20 cellular contexts compared by ENCODE assay signal in the genomic region with DNA sequence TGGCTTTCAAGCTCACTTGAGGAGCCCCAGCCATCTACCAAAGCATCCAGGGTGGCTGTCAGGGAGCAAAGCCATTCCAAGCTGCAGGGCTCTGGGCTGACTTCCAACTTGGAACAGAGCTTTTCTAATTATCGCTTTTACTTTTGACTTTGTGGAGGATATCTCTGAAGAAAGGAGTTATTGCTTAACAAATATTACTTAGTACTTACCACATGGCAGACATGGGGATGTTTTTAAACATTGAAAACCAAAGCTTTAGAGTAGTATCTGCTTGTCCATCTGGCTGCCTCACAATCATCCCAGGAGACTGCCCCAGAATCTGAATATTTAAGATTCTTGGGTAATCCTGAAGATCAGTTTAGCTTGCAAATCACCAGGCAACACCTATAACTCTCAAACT. TPM values are rescaled to one million over a fixed set of nuclear protein-coding genes. Genes with fewer than 3 reads are reported as not detected.
DNase-seq lines count a peak whose midpoint lies in the region; ATAC-seq and TF ChIP-seq lines count a peak whose summit lies in the region.
"Had no signal": no experiment of that assay in that cellular context is flagged by ENCODE, and none has a peak within 500 bp of the region (broad histone marks: within the 10 kb centered on the region; RNA-seq: fewer than 3 reads in every experiment).

No MANE protein-coding gene starts in this region.

- H2BK120ac ChIP-seq in IMR-90 (ENCODE audit: low read depth, low read length): no peak overlapping the region

- no CpG with 5 or more reads among the region's 1 CpG for WGBS in IMR-90 (ENCODE audit: extremely low coverage in 2 of 2, insufficient read length in 1 of 2), 2 experiments

- H3K9ac ChIP-seq in IMR-90 (ENCODE audit: low read depth, low read length) (no peak overlapping the region), colonic mucosa (ENCODE audit: low read depth in 2 of 2, low read length in 2 of 2) (no peak overlapping the region)

- no peak for TF ChIP-seq RAD21 in IMR-90 (IDR thresholded peaks at IDR 0.05; ENCODE audit: low read length)

- no peak overlapping the region for H3K14ac ChIP-seq in IMR-90 (replicated peaks; ENCODE audit: low read depth, low read length)

- no peak overlapping the region for H3K27ac ChIP-seq in IMR-90 (ENCODE audit: insufficient read depth, low read length)
- peak overlapping the region; percentile 23 for H3K27ac ChIP-seq in osteoblast (ENCODE audit: low read depth, low read length)
- no peak overlapping the region for H3K27ac ChIP-seq in colonic mucosa
- H3K27ac ChIP-seq: gastrocnemius medialis, thoracic aorta had no signal

- H3K23ac ChIP-seq in IMR-90 (ENCODE audit: low read depth, low read length): 0 out of 2 replicates have a peak overlapping the region, but pooled peaks have one; percentile 2

- dilution Hi-C loops in IMR-90 (cut with HindIII; ENCODE audit: low sequenced_read_pairs, unreplicated experiment): no loop called here

- H4K20me1 ChIP-seq in IMR-90 (ENCODE audit: insufficient read depth, low read length): no peaks in the 10 kb centered on the region
- H4K20me1 ChIP-seq in osteoblast (ENCODE audit: insufficient read depth, low read length): no peaks in the 10 kb centered on the region

- no peak overlapping the region for H3K4me3 Mint-ChIP-seq in WTC11
- no peak overlapping the region for H3K4me3 Mint-ChIP-seq in activated CD4-positive, alpha-beta memory T cell treated with anti-CD3 and anti-CD28 coated beads for 36 hours
- H3K4me3 Mint-ChIP-seq: activated B cell treated with CpG ODN at 0.5 μM for 24 hours; CD4-positive, CD25-positive, alpha-beta regulatory T cell; nephron progenitor cell had no signal

- no peak overlapping the region for H4K8ac ChIP-seq in IMR-90 (ENCODE audit: low read depth in 2 of 2, low read length in 2 of 2)

- H3K4me1 Mint-ChIP-seq in WTC11: no peaks in the 10 kb centered on the region
- H3K4me1 Mint-ChIP-seq in activated CD4-positive, alpha-beta memory T cell treated with anti-CD3 and anti-CD28 coated beads for 36 hours (ENCODE audit: low read depth): peaks cover 29% of the 10 kb centered on the region

- TF ChIP-seq CTCF in BJ (IDR thresholded peaks at IDR 0.05; ENCODE audit: insufficient read depth, low read depth, low read length) (no peak), IMR-90 (conservative IDR thresholded peaks at IDR 0.05; ENCODE audit: low read depth, low read length) (no peak), epithelial cell of esophagus (IDR thresholded peaks at IDR 0.05; ENCODE audit: insufficient read depth, low read depth, low read length, missing control alignments) (no peak), osteoblast (IDR thresholded peaks at IDR 0.05; ENCODE audit: extremely low read depth, low read depth, low read length) (no peak), colonic mucosa (IDR thresholded peaks at IDR 0.05) (no peak), WTC11 (IDR thresholded peaks at IDR 0.05) (no peak)

- H3K4me2 ChIP-seq in IMR-90 (ENCODE audit: low read depth, low read length) (no peak overlapping the region), osteoblast (ENCODE audit: insufficient read depth, low read length) (peak overlapping the region; percentile 19)

- H2AK9ac ChIP-seq in IMR-90 (replicated peaks; ENCODE audit: low read depth, low read length, poor library complexity): no peak overlapping the region

- no peak overlapping the region for H2BK20ac ChIP-seq in IMR-90 (ENCODE audit: low read depth, low read length)

- H3K27me3 ChIP-seq in BJ (ENCODE audit: control insufficient read depth, insufficient read depth, low read length) (no peaks in the 10 kb centered on the region), IMR-90 (ENCODE audit: control insufficient read depth, insufficient read depth, low read length) (no peaks in the 10 kb centered on the region), osteoblast (ENCODE audit: insufficient read depth, low read length) (no peaks in the 10 kb centered on the region), colonic mucosa (no peaks in the 10 kb centered on the region)
- H3K27me3 ChIP-seq: gastrocnemius medialis had no signal

- H3K9me1 ChIP-seq in IMR-90 (ENCODE audit: insufficient read depth, low read length): 0 out of 2 replicates have a peak, but pooled peaks cover 3% of the 10 kb centered on the region

- H2AFZ ChIP-seq in IMR-90 (replicated peaks; ENCODE audit: low read length, poor library complexity) (no peak overlapping the region), osteoblast (ENCODE audit: low read length) (no peak overlapping the region)

- H3K27ac Mint-ChIP-seq in WTC11: no peak overlapping the region
- H3K27ac Mint-ChIP-seq in activated CD4-positive, alpha-beta memory T cell treated with anti-CD3 and anti-CD28 coated beads for 36 hours: no peak overlapping the region
- H3K27ac Mint-ChIP-seq: activated B cell treated with CpG ODN at 0.5 μM for 24 hours; CD4-positive, CD25-positive, alpha-beta regulatory T cell; nephron progenitor cell had no signal

- H3K79me1 ChIP-seq in IMR-90 (ENCODE audit: low read depth in 1 of 2, low read length in 2 of 2): no peaks in the 10 kb centered on the region

- H3K36me3 Mint-ChIP-seq in WTC11: peaks cover 3% of the 10 kb centered on the region; the same call in 1 of the 2 replicates
- no peaks in the 10 kb centered on the region for H3K36me3 Mint-ChIP-seq in activated CD4-positive, alpha-beta memory T cell treated with anti-CD3 and anti-CD28 coated beads for 36 hours
- H3K36me3 Mint-ChIP-seq: CD4-positive, CD25-positive, alpha-beta regulatory T cell had no signal

- H3K27me3 Mint-ChIP-seq in WTC11 (ENCODE audit: low read depth): peaks cover 18% of the 10 kb centered on the region
- no peaks in the 10 kb centered on the region for H3K27me3 Mint-ChIP-seq in activated CD4-positive, alpha-beta memory T cell treated with anti-CD3 and anti-CD28 coated beads for 36 hours
- H3K27me3 Mint-ChIP-seq: activated B cell treated with CpG ODN at 0.5 μM for 24 hours; CD4-positive, CD25-positive, alpha-beta regulatory T cell had no signal

- H3K36me3 ChIP-seq in BJ (ENCODE audit: control insufficient read depth, insufficient read depth, low read length): no peaks in the 10 kb centered on the region
- H3K36me3 ChIP-seq in IMR-90 (ENCODE audit: control insufficient read depth, insufficient read depth, low read length): no peaks in the 10 kb centered on the region
- no peaks in the 10 kb centered on the region for H3K36me3 ChIP-seq in osteoblast (ENCODE audit: insufficient read depth, low read length)
- no peaks in the 10 kb centered on the region for H3K36me3 ChIP-seq in colonic mucosa
- H3K36me3 ChIP-seq: gastrocnemius medialis, thoracic aorta had no signal

- H4K91ac ChIP-seq in IMR-90 (ENCODE audit: insufficient read depth, low read depth, low read length): no peak overlapping the region

- H3K4ac ChIP-seq in IMR-90 (ENCODE audit: low read depth, low read length): no peak overlapping the region

- H3K9me3 Mint-ChIP-seq in WTC11: no peaks in the 10 kb centered on the region
- H3K9me3 Mint-ChIP-seq in activated CD4-positive, alpha-beta memory T cell treated with anti-CD3 and anti-CD28 coated beads for 36 hours: no peaks in the 10 kb centered on the region
- H3K9me3 Mint-ChIP-seq: activated B cell treated with CpG ODN at 0.5 μM for 24 hours; CD4-positive, CD25-positive, alpha-beta regulatory T cell; nephron progenitor cell had no signal

- no peak overlapping the region for H2AK5ac ChIP-seq in IMR-90 (ENCODE audit: low read depth, low read length)

- intact Hi-C loops in IMR-90 (cut with micrococcal nuclease): no loop called here
- intact Hi-C loops in colonic mucosa (cut with DNase I): no loop called here
- intact Hi-C loops in activated CD4-positive, alpha-beta memory T cell treated with anti-CD3 and anti-CD28 coated beads for 36 hours (cut with micrococcal nuclease): no loop called here

- CTCF ChIA-PET in BJ (lab: Yijun Ruan, JAX) (interaction anchor here (0.7 to 2.9 kb wide), 9 partner anchors 12 to 339 kb away, joined by 3 to 21 read pairs (median 3); a partner anchor contains a TSS), IMR-90 (lab: Yijun Ruan, JAX) (interaction anchor here (0.7 to 1.4 kb wide), 3 partner anchors 9 to 430 kb away, joined by 3 to 4 read pairs (median 3); no protein-coding TSS in a partner anchor), WTC11 (lab: Charles Lee) (interaction anchor here (0.7 to 1.8 kb wide), 3 partner anchors 8 to 292 kb away, joined by 3 to 5 read pairs (median 3); no protein-coding TSS in a partner anchor)
- CTCF ChIA-PET in activated CD4-positive, alpha-beta memory T cell treated with anti-CD3 and anti-CD28 coated beads for 36 hours (lab: Charles Lee): interaction anchor here (1.0 to 2.9 kb wide), 7 partner anchors 9 to 291 kb away, joined by 3 to 14 read pairs (median 3); a partner anchor contains a TSS

- no peak for TF ChIP-seq POLR2A in IMR-90 (IDR thresholded peaks at IDR 0.05; ENCODE audit: low read depth, low read length)

- BruUV-seq in IMR-90 (replicated peaks; lab: Mats Ljungman, UMichigan): no TSS peak

- peaks cover 8% of the 10 kb centered on the region for H3K4me1 ChIP-seq in IMR-90 (ENCODE audit: control insufficient read depth, insufficient read depth, low read length)
- peaks cover 22% of the 10 kb centered on the region for H3K4me1 ChIP-seq in osteoblast (ENCODE audit: insufficient read depth, low read length)
- no peaks in the 10 kb centered on the region for H3K4me1 ChIP-seq in colonic mucosa
- H3K4me1 ChIP-seq: gastrocnemius medialis had no signal

- no peak overlapping the region for H2BK15ac ChIP-seq in IMR-90 (ENCODE audit: low read depth, low read length)

- DNase-seq in BJ (ENCODE audit: low read depth) (peak; percentile 31), IMR-90 (peak; percentile 50), epithelial cell of esophagus (ENCODE audit: low read depth) (peak; percentile 44), osteoblast (ENCODE audit: insufficient read length, low spot score, missing footprints) (no peak), colonic mucosa (no peak), WTC11 (ENCODE audit: low spot score) (no peak)
- no peak for DNase-seq in activated CD4-positive, alpha-beta memory T cell treated with anti-CD3 and anti-CD28 coated beads for 36 hours
- DNase-seq: activated B cell treated with CpG ODN at 0.5 μM for 24 hours; activated gamma-delta T cell treated with Interleukin-2 at 50 U/mL for 16 hours; CD4-positive, CD25-positive, alpha-beta regulatory T cell; effector CD8-positive, alpha-beta T cell; gastrocnemius medialis; GOT3; NCI-H187; nephron progenitor cell; RPMI8226 had no signal

- in situ Hi-C loops in IMR-90 (cut with MboI; ENCODE audit: low sequenced_read_pairs): no loop called here

- H3K9me3 ChIP-seq in IMR-90 (ENCODE audit: control insufficient read depth, insufficient read depth, low read length) (no peaks in the 10 kb centered on the region), osteoblast (ENCODE audit: low read depth, low read length) (no peaks in the 10 kb centered on the region), colonic mucosa (no peaks in the 10 kb centered on the region)
- H3K9me3 ChIP-seq: gastrocnemius medialis, thoracic aorta had no signal

- no peak overlapping the region for H2BK5ac ChIP-seq in IMR-90 (ENCODE audit: low read depth, low read length, poor library complexity, severe bottlenecking)

- ATAC-seq in IMR-90 (ENCODE audit: low read depth): peak; percentile 74
- no peak for ATAC-seq in HG03442 (IDR thresholded peaks at IDR 0.05; ENCODE audit: unreplicated experiment)
- ATAC-seq in WTC11: no peak
- ATAC-seq: gastrocnemius medialis had no signal

- H3K79me2 ChIP-seq in osteoblast (ENCODE audit: insufficient read depth, low read length): no peaks in the 10 kb centered on the region

- no peak overlapping the region for H3K18ac ChIP-seq in IMR-90 (ENCODE audit: low read depth, low read length)

- no peak overlapping the region for H3K56ac ChIP-seq in IMR-90 (ENCODE audit: extremely low read depth, insufficient read depth, low read length)

- POLR2A ChIA-PET in BJ (lab: Charles Lee) (no interaction called here), IMR-90 (lab: Charles Lee; ENCODE audit: unreplicated experiment) (interaction anchor here (0.7 kb wide), 1 partner anchor 147 kb away, joined by 4 read pairs; no protein-coding TSS in a partner anchor), WTC11 (lab: Charles Lee) (interaction anchor here (2.0 kb wide), 1 partner anchor 8 kb away, joined by 7 read pairs; a partner anchor contains a TSS)
- POLR2A ChIA-PET in activated CD4-positive, alpha-beta memory T cell treated with anti-CD3 and anti-CD28 coated beads for 36 hours (lab: Charles Lee): no interaction called here

- H4K5ac ChIP-seq in IMR-90 (ENCODE audit: low read depth, low read length): no peak overlapping the region

- no peak overlapping the region for H3K4me3 ChIP-seq in BJ (ENCODE audit: low read depth, low read length)
- no peak overlapping the region for H3K4me3 ChIP-seq in IMR-90 (ENCODE audit: insufficient read depth, low read depth, low read length)
- H3K4me3 ChIP-seq in epithelial cell of esophagus (ENCODE audit: low read length): no peak overlapping the region
- no peak overlapping the region for H3K4me3 ChIP-seq in osteoblast (ENCODE audit: insufficient read depth, low read length)
- H3K4me3 ChIP-seq in colonic mucosa: no peak overlapping the region
- H3K4me3 ChIP-seq: gastrocnemius medialis, thoracic aorta had no signal

RNA-seq across cellular contexts. Expression of a gene that starts 8.9 kb away (rescaled TPM):
- polyA plus RNA-seq in BJ (2011; rRNA removed) (0.09 TPM in 1 of 2 replicates, not detected in the other), IMR-90 (2012; rRNA removed) (7.7 TPM in 2 replicates)
- 0.46 TPM in 1 of 2 replicates, not detected in the other for polyA minus RNA-seq in BJ (2011; rRNA and poly(A)+ RNA removed)
- total RNA-seq in IMR-90 (2012; rRNA removed) (3.2 and 3.6 TPM in 2 replicates), osteoblast (not detected in 2 replicates), colonic mucosa (1 to 10 TPM in 1 of 2 donors, not detected in 1; 1.8 TPM), WTC11 (2021) (2.8 to 3.3 TPM (median 2.8 TPM) in 3 replicates)
- polyA plus RNA-seq in IMR-90 (2012; cell fraction: cytosol; rRNA removed): 2.9 and 5.0 TPM in 2 replicates
- 3.5 and 4.2 TPM in 2 replicates for polyA plus RNA-seq in IMR-90 (2012; cell fraction: nucleus; rRNA removed; ENCODE audit: low replicate concordance)
- total RNA-seq in activated CD4-positive, alpha-beta memory T cell treated with anti-CD3 and anti-CD28 coated beads for 36 hours: under 1 TPM; 0.78 to 0.85 TPM
- total RNA-seq: activated B cell treated with CpG ODN at 0.5 μM for 24 hours; CD4-positive, CD25-positive, alpha-beta regulatory T cell; gastrocnemius medialis; lung microvascular endothelial cell; thoracic aorta had no signal
- polyA plus RNA-seq: CD4-positive, CD25-positive, alpha-beta regulatory T cell had no signal

RNA-seq across cellular contexts. Expression of a gene that starts 26.9 kb away (rescaled TPM):
- polyA plus RNA-seq in BJ (2011; rRNA removed) (not detected in 2 replicates), IMR-90 (2012; rRNA removed) (0.07 TPM in 1 of 2 replicates, not detected in the other)
- 0.10 TPM in 1 of 2 replicates, not detected in the other for polyA minus RNA-seq in BJ (2011; rRNA and poly(A)+ RNA removed)
- total RNA-seq in IMR-90 (2012; rRNA removed) (not detected in 2 replicates), osteoblast (not detected in 2 replicates), colonic mucosa (not detected), WTC11 (2021) (not detected in 3 replicates)
- 0.02 TPM in 1 of 2 replicates, not detected in the other for polyA plus RNA-seq in IMR-90 (2012; cell fraction: cytosol; rRNA removed)
- polyA plus RNA-seq in IMR-90 (2012; cell fraction: nucleus; rRNA removed; ENCODE audit: low replicate concordance): 0.05 and 0.09 TPM in 2 replicates
- total RNA-seq in activated CD4-positive, alpha-beta memory T cell treated with anti-CD3 and anti-CD28 coated beads for 36 hours: not detected
- total RNA-seq: activated B cell treated with CpG ODN at 0.5 μM for 24 hours; CD4-positive, CD25-positive, alpha-beta regulatory T cell; gastrocnemius medialis; lung microvascular endothelial cell; T-helper 1 cell treated with Interleukin-12 subunit alpha and Interleukin-12 subunit beta and Interleukin-4 antibody, amounts not matched to agents 30 ng/mL and 1 ng/mL, for 36 hours; thoracic aorta had no signal
- polyA plus RNA-seq: CD4-positive, CD25-positive, alpha-beta regulatory T cell had no signal

RNA-seq across cellular contexts. Expression of a gene that starts 28.8 kb away (rescaled TPM):
- 12.6 and 21.1 TPM in 2 replicates for polyA plus RNA-seq in BJ (2011; rRNA removed)
- polyA minus RNA-seq in BJ (2011; rRNA and poly(A)+ RNA removed): 9.6 and 11.3 TPM in 2 replicates
- 53.9 and 57.2 TPM in 2 replicates for total RNA-seq in IMR-90 (2012; rRNA removed)
- polyA plus RNA-seq in IMR-90 (2012; rRNA removed): 17.7 and 24.7 TPM in 2 replicates
- polyA plus RNA-seq in IMR-90 (2012; cell fraction: cytosol; rRNA removed): 6.3 and 8.0 TPM in 2 replicates
- 6.5 and 16.2 TPM in 2 replicates for polyA plus RNA-seq in IMR-90 (2012; cell fraction: nucleus; rRNA removed; ENCODE audit: low replicate concordance)
- total RNA-seq in osteoblast: 22.8 and 23.6 TPM in 2 replicates
- total RNA-seq in colonic mucosa: 10 to 100 TPM; 27.8 to 31.7 TPM
- total RNA-seq in WTC11 (2021): 27.6 to 32.4 TPM (median 29.2 TPM) in 3 replicates
- total RNA-seq in activated CD4-positive, alpha-beta memory T cell treated with anti-CD3 and anti-CD28 coated beads for 36 hours: 10 to 100 TPM; 79.8 to 84.2 TPM

Comparison
In these comparisons a context has a peak if more than half of its experiments do, and no peak if none do; other contexts are left out.
1. DNase-seq: peak in BJ (single experiment), IMR-90 (single experiment) and epithelial cell of esophagus (single experiment); none in osteoblast (single experiment), colonic mucosa (single experiment), WTC11 (single experiment) and activated CD4-positive, alpha-beta memory T cell treated with anti-CD3 and anti-CD28 coated beads for 36 hours (single experiment).
2. POLR2A ChIA-PET loops: an anchor here in IMR-90 (0.7 kb wide) and WTC11 (2.0 kb wide); none called in BJ and activated CD4-positive, alpha-beta memory T cell treated with anti-CD3 and anti-CD28 coated beads for 36 hours.